ENCODE assay signal across 16 cellular contexts in genomic region chr17:19736071-19736470, GRCh38. TPM values are rescaled to one million over a fixed set of nuclear protein-coding genes. Genes with fewer than 3 reads are reported as not detected.
A peak's percentile ranks its signal among the peaks of the same experiment; 100 is the strongest.
DNase-seq lines count a peak whose midpoint lies in the region; ATAC-seq and TF ChIP-seq lines count a peak whose summit lies in the region.
"Had no signal": no experiment of that assay in that cellular context is flagged by ENCODE, and none has a peak within 500 bp of the region (broad histone marks: within the 10 kb centered on the region; RNA-seq: fewer than 3 reads in every experiment).

No MANE protein-coding gene starts in this region.

- H3K4me3 Mint-ChIP-seq in Caco-2 (ENCODE audit: unreplicated experiment): no peak overlapping the region
- no peak overlapping the region for H3K4me3 Mint-ChIP-seq in type B pancreatic cell
- H3K4me3 Mint-ChIP-seq: CD14-positive monocyte; CD8-positive, alpha-beta memory T cell; IgD-negative memory B cell had no signal

- peaks cover 29% of the 10 kb centered on the region for H3K4me1 ChIP-seq in Caco-2
- H3K4me1 ChIP-seq in neuronal stem cell (ENCODE audit: control insufficient read depth in 2 of 2, insufficient read depth in 1 of 2, low read depth in 1 of 2, low read length in 2 of 2): no peaks in the 10 kb centered on the region

- H3K4me2 ChIP-seq in neuronal stem cell (ENCODE audit: insufficient read depth, low read length, poor library complexity, severe bottlenecking): no peak overlapping the region

- intact Hi-C loops in Caco-2 (cut with micrococcal nuclease; ENCODE audit: unreplicated experiment): no loop called here
- intact Hi-C loops in posterior vena cava (cut with DNase I): no loop called here

- peak overlapping the region; percentile 85 for H2BK12ac ChIP-seq in neuronal stem cell (ENCODE audit: low read length)

- no peak overlapping the region for H4K91ac ChIP-seq in neuronal stem cell (ENCODE audit: low read depth, low read length, poor library complexity)

- H3K27me3 ChIP-seq in Caco-2 (replicated peaks; ENCODE audit: control insufficient read depth, insufficient read depth, low read length) (no peaks in the 10 kb centered on the region), neuronal stem cell (ENCODE audit: control insufficient read depth in 3 of 3, insufficient read depth in 3 of 3, low read depth in 1 of 3, low read length in 3 of 3) (peaks cover 0 to 22% (median 0%) of the 10 kb centered on the region in 3 experiments)

- H3K4me1 Mint-ChIP-seq in Caco-2 (ENCODE audit: low read depth, unreplicated experiment): peaks cover 14% of the 10 kb centered on the region
- H3K4me1 Mint-ChIP-seq in type B pancreatic cell (ENCODE audit: unreplicated experiment): peaks cover 4% of the 10 kb centered on the region
- H3K4me1 Mint-ChIP-seq: CD8-positive, alpha-beta memory T cell; IgD-negative memory B cell had no signal

- no peaks in the 10 kb centered on the region for H3K36me3 Mint-ChIP-seq in Caco-2 (ENCODE audit: insufficient read depth, unreplicated experiment)
- H3K36me3 Mint-ChIP-seq in type B pancreatic cell: no peaks in the 10 kb centered on the region
- H3K36me3 Mint-ChIP-seq: CD14-positive monocyte; CD8-positive, alpha-beta memory T cell; IgD-negative memory B cell had no signal

- H3K27me3 Mint-ChIP-seq in Caco-2 (ENCODE audit: insufficient read depth, unreplicated experiment): no peaks in the 10 kb centered on the region
- H3K27me3 Mint-ChIP-seq in type B pancreatic cell: no peaks in the 10 kb centered on the region
- H3K27me3 Mint-ChIP-seq: CD8-positive, alpha-beta memory T cell; IgD-negative memory B cell had no signal

- TF ChIP-seq CTCF in Caco-2 (IDR thresholded peaks at IDR 0.05; ENCODE audit: insufficient read depth in 1 of 2, low read depth in 1 of 2, low read length in 1 of 2, severe bottlenecking in 1 of 2, unreplicated experiment in 1 of 2) (no peak), RWPE1 (conservative IDR thresholded peaks at IDR 0.05; ENCODE audit: low read depth) (no peak), type B pancreatic cell (conservative IDR thresholded peaks at IDR 0.05) (no peak)

- no peaks in the 10 kb centered on the region for H3K9me3 Mint-ChIP-seq in Caco-2 (ENCODE audit: unreplicated experiment)
- no peaks in the 10 kb centered on the region for H3K9me3 Mint-ChIP-seq in type B pancreatic cell
- H3K9me3 Mint-ChIP-seq: CD14-positive monocyte; CD8-positive, alpha-beta memory T cell; IgD-negative memory B cell had no signal

- H2BK120ac ChIP-seq in neuronal stem cell (ENCODE audit: low read depth, low read length): no peak overlapping the region

- H3K27ac Mint-ChIP-seq in Caco-2 (ENCODE audit: unreplicated experiment) (peak overlapping the region; percentile 37), type B pancreatic cell (no peak overlapping the region)

- H3K4me3 ChIP-seq in Caco-2 (ENCODE audit: low read depth, low read length) (no peak overlapping the region), neuronal stem cell (ENCODE audit: low read length in 2 of 2) (no peak overlapping the region)
- H3K4me3 ChIP-seq: GM23248 had no signal

- H3K9ac ChIP-seq in neuronal stem cell (ENCODE audit: low read depth, low read length, poor library complexity): no peak overlapping the region
- H3K9ac ChIP-seq: GM23248 had no signal

- H2AK5ac ChIP-seq in neuronal stem cell (ENCODE audit: low read depth, low read length): no peak overlapping the region

- no peak overlapping the region for H2BK15ac ChIP-seq in neuronal stem cell (ENCODE audit: low read length)

- no peak overlapping the region for H3K4ac ChIP-seq in neuronal stem cell (ENCODE audit: low read length)

- peak overlapping the region; percentile 25 for H3K23ac ChIP-seq in neuronal stem cell (ENCODE audit: low read depth, low read length, poor library complexity)

- DNase-seq in Caco-2 (no peak), RWPE1 (ENCODE audit: low spot score) (no peak), neuronal stem cell (ENCODE audit: low spot score) (no peak), type B pancreatic cell (ENCODE audit: extremely low spot score, unreplicated experiment) (peak; percentile 57), NCI-H446 treated with DMSO at 0.1 percent for 48 hours (lab: John Stamatoyannopoulos, UW) (no peak), posterior vena cava (ENCODE audit: low spot score) (no peak)
- DNase-seq: DMS 273 treated with DMSO at 0.1 percent for 48 hours, GM23248 had no signal

- no peak overlapping the region for H2AFZ ChIP-seq in neuronal stem cell (ENCODE audit: low read length)
- H2AFZ ChIP-seq: GM23248 had no signal

- H3K27ac ChIP-seq in RWPE1 (peak overlapping the region; percentile 100), neuronal stem cell (replicated peaks; ENCODE audit: low read length) (no peak overlapping the region)
- H3K27ac ChIP-seq: GM23248 had no signal

- POLR2A ChIA-PET in Caco-2 (lab: Charles Lee): no interaction called here
- POLR2A ChIA-PET in RWPE1 (lab: Yijun Ruan, JAX; ENCODE audit: low non-redundant PET): no interaction called here

- peak overlapping the region; percentile 29 for H3K18ac ChIP-seq in neuronal stem cell (ENCODE audit: low read length)

- no peak for ATAC-seq in HG02852 (IDR thresholded peaks at IDR 0.05; ENCODE audit: unreplicated experiment)
- ATAC-seq: HCT116 had no signal

- no CpG with 5 or more reads among the region's 11 CpGs for WGBS in neuronal stem cell (ENCODE audit: extremely low coverage in 2 of 2, insufficient read length in 2 of 2, insufficient replicate concordance in 1 of 2), 2 donors

- CTCF ChIA-PET in Caco-2 (lab: Charles Lee): interaction anchor here (0.6 kb wide), 2 partner anchors 18 to 47 kb away, joined by 4 read pairs; no protein-coding TSS in a partner anchor
- CTCF ChIA-PET in RWPE1 (lab: Yijun Ruan, JAX): no interaction called here

- no peaks in the 10 kb centered on the region for H3K9me3 ChIP-seq in Caco-2
- H3K9me3 ChIP-seq in neuronal stem cell (replicated peaks in 1 of 2; ENCODE audit: control insufficient read depth in 2 of 2, insufficient read depth in 1 of 2, low read depth in 1 of 2, low read length in 2 of 2): no peaks in the 10 kb centered on the region

- H3K14ac ChIP-seq in neuronal stem cell (ENCODE audit: low read length): no peak overlapping the region

- no peak overlapping the region for H4K8ac ChIP-seq in neuronal stem cell (ENCODE audit: low read depth, low read length)

- BruUV-seq in Caco-2 (replicated peaks; lab: Mats Ljungman, UMichigan): no TSS peak

- no peak overlapping the region for H2BK5ac ChIP-seq in neuronal stem cell (ENCODE audit: low read length)

- peaks cover 1% of the 10 kb centered on the region for H3K79me1 ChIP-seq in neuronal stem cell (ENCODE audit: low read depth, low read length)

- H3K36me3 ChIP-seq in Caco-2 (ENCODE audit: control insufficient read depth, insufficient read depth, low read length) (no peaks in the 10 kb centered on the region), neuronal stem cell (replicated peaks in 1 of 2; ENCODE audit: control insufficient read depth in 2 of 2, insufficient read depth in 2 of 2, low read length in 2 of 2) (no peaks in the 10 kb centered on the region)

RNA-seq across cellular contexts. Expression of gene ALDH3A1, which starts 12.0 kb away (rescaled TPM):
- total RNA-seq in Caco-2 (2022) (7.1 and 8.3 TPM in 2 replicates), type B pancreatic cell (ENCODE audit: low replicate concordance) (0.24 and 0.77 TPM in 2 replicates), posterior vena cava (under 1 TPM in 1 of 2 donors, not detected in 1; 0.46 TPM)
- 0.17 TPM for polyA plus RNA-seq in neuronal stem cell (2013, experiment 1 of 2)
- 0.40 TPM for polyA plus RNA-seq in neuronal stem cell (2013, experiment 2 of 2)
- total RNA-seq: A673; CD8-positive, alpha-beta memory T cell; Daoy had no signal
- polyA plus RNA-seq: CD14-positive monocyte, IgD-negative memory B cell had no signal

RNA-seq across cellular contexts. Expression of gene SLC47A2, which starts 19.7 kb away (rescaled TPM):
- total RNA-seq in Caco-2 (2022) (0.16 and 0.20 TPM in 2 replicates), type B pancreatic cell (ENCODE audit: low replicate concordance) (not detected in 2 replicates), posterior vena cava (not detected)
- polyA plus RNA-seq in neuronal stem cell (2013, experiment 1 of 2): 0.14 TPM
- polyA plus RNA-seq in neuronal stem cell (2013, experiment 2 of 2): 0.12 TPM
- total RNA-seq: A673; CD8-positive, alpha-beta memory T cell; Daoy; GM23248 had no signal
- polyA plus RNA-seq: BJ; CD14-positive monocyte; CD8-positive, alpha-beta memory T cell; GM23248 had no signal
